ENCODE assay signal across 24 cellular contexts in the genomic region with DNA sequence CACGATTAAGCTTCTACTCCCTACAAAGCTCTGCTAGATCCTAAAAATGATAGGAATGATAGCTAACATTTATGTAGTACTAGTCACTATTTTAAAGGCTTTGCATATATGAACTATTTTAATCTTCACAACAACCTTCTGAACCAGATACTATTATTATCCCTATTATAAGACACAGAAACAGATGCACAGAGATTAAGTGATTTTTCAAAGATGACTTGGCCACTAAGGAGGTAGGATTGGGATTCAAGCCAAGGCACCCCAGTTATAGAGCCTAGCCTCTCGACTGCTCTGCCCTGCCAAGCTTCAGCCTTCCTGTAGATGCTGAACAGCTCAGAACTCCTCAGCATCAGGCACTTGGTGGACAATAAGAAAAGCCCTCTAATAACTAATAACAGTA.
DNase-seq lines count a peak whose midpoint lies in the region; ATAC-seq, FAIRE-seq and TF ChIP-seq lines count a peak whose summit lies in the region.
"Had no signal": no experiment of that assay in that cellular context is flagged by ENCODE, and none has a peak within 500 bp of the region (broad histone marks: within the 10 kb centered on the region; RNA-seq: fewer than 3 reads in every experiment).

No MANE protein-coding gene starts in this region.

- no peaks in the 10 kb centered on the region for H3K9me3 ChIP-seq in A549
- H3K9me3 ChIP-seq in WERI-Rb-1 (ENCODE audit: severe bottlenecking), result no peaks in the 10 kb centered on the region
- H3K9me3 ChIP-seq: Caco-2, SJCRH30 had no signal

- H3K4me1 ChIP-seq in A549, result peaks cover 18% of the 10 kb centered on the region
- H3K4me1 ChIP-seq: Caco-2, SJCRH30 had no signal

- no peaks in the 10 kb centered on the region for H3K27me3 ChIP-seq in WERI-Rb-1 (ENCODE audit: insufficient read depth, low read depth, severe bottlenecking)
- H3K27me3 ChIP-seq: BLaER1, SJCRH30 had no signal

- FAIRE-seq in A549 (lab: Jason Lieb, UNC), result no peak
- FAIRE-seq: RCC 7860 had no signal

- H3K4me2 ChIP-seq in A549, result peak overlapping the region; percentile 60; the same call in 2 of the 3 replicates
- H3K4me2 ChIP-seq: BLaER1, KMS-11 had no signal

- no peak for TF ChIP-seq EP300 in A549 (IDR thresholded peaks at IDR 0.05)

- H3K27ac ChIP-seq in A549, result no peak overlapping the region
- H3K27ac ChIP-seq in WERI-Rb-1, result no peak overlapping the region
- H3K27ac ChIP-seq: BLaER1, KMS-11, SJCRH30 had no signal

- no peak for TF ChIP-seq POLR2A in A549 (IDR thresholded peaks at IDR 0.05; ENCODE audit: low read length)
- no peak for TF ChIP-seq POLR2A in GM18505 (IDR thresholded peaks at IDR 0.05; ENCODE audit: borderline replicate concordance, extremely low read depth, insufficient read depth, insufficient read length)

- DNase-seq in A549 (ENCODE audit: low read depth in 1 of 2, low spot score in 1 of 2), result no peak
- DNase-seq in D341Med (ENCODE audit: low spot score), result peak; percentile 20
- DNase-seq in M059J (ENCODE audit: low read depth), result peak; percentile 57
- DNase-seq in myocyte (ENCODE audit: low read depth), result peak; percentile 46
- DNase-seq in WERI-Rb-1, result no peak
- DNase-seq: ACHN; Caco-2; CD4-positive, alpha-beta T cell; DMS153; GDM1; H9; IMR-90; NCI-H1694; NCI-H2081; NCI-H2171; NCI-H524 treated with DMSO at 0.1 percent for 48 hours; NCI-H82; SJCRH30 had no signal

- WGBS in A549 (ENCODE audit: missing lambda C conversion rate), result 79% methylated on average over 2 of the region's 2 CpGs

- no peak for TF ChIP-seq CTCF in A549 (IDR thresholded peaks at IDR 0.05)
- TF ChIP-seq CTCF in WERI-Rb-1 (IDR thresholded peaks at IDR 0.05; ENCODE audit: low read depth, low read length), result no peak

- POLR2A ChIA-PET in A549 (lab: Yijun Ruan, JAX), result interaction anchor here (1.5 kb wide), 1 partner anchor 201 kb away, joined by 4 read pairs; a partner anchor contains a TSS

- H3K36me3 ChIP-seq in WERI-Rb-1, result no peaks in the 10 kb centered on the region
- H3K36me3 ChIP-seq: BLaER1, SJCRH30 had no signal

- no peak for ATAC-seq in A549
- no peak for ATAC-seq in HG02623 (IDR thresholded peaks at IDR 0.05; ENCODE audit: unreplicated experiment)
- no peak for ATAC-seq in GM18505 (IDR thresholded peaks at IDR 0.05; ENCODE audit: unreplicated experiment)
- no peak for ATAC-seq in HG02884 (IDR thresholded peaks at IDR 0.05; ENCODE audit: unreplicated experiment)

- H3K4me3 ChIP-seq in A549, result no peak overlapping the region
- no peak overlapping the region for H3K4me3 ChIP-seq in WERI-Rb-1 (ENCODE audit: low read depth, low read length)
- H3K4me3 ChIP-seq: BLaER1, SJCRH30 had no signal

- no peak for TF ChIP-seq RAD21 in A549 (conservative IDR thresholded peaks at IDR 0.05 in 1 of 2, IDR thresholded peaks at IDR 0.05 in 1 of 2)

- CTCF ChIA-PET in A549 (lab: Yijun Ruan, JAX), result no interaction called here

TF ChIP-seq in A549, 52 proteins besides CTCF, POLR2A, EP300 and RAD21:
- no peak for TF ChIP-seq TP53 (CRISPR knock-in tag; IDR thresholded peaks at IDR 0.05)
- TF ChIP-seq RCOR1 (IDR thresholded peaks at IDR 0.05; ENCODE audit: low read depth, low read length), result no peak
- no peak for TF ChIP-seq CEBPB (IDR thresholded peaks at IDR 0.05)
- no peak for TF ChIP-seq ZFP36 (IDR thresholded peaks at IDR 0.05; ENCODE audit: borderline replicate concordance, partially characterized antibody)
- TF ChIP-seq, protein P1, sequence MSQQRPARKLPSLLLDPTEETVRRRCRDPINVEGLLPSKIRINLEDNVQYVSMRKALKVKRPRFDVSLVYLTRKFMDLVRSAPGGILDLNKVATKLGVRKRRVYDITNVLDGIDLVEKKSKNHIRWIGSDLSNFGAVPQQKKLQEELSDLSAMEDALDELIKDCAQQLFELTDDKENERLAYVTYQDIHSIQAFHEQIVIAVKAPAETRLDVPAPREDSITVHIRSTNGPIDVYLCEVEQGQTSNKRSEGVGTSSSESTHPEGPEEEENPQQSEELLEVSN (IDR thresholded peaks at IDR 0.05; ENCODE audit: borderline replicate concordance, low read depth), result no peak
- TF ChIP-seq HOXA7 (CRISPR knock-in tag; IDR thresholded peaks at IDR 0.05), result no peak
- TF ChIP-seq, protein P2, sequence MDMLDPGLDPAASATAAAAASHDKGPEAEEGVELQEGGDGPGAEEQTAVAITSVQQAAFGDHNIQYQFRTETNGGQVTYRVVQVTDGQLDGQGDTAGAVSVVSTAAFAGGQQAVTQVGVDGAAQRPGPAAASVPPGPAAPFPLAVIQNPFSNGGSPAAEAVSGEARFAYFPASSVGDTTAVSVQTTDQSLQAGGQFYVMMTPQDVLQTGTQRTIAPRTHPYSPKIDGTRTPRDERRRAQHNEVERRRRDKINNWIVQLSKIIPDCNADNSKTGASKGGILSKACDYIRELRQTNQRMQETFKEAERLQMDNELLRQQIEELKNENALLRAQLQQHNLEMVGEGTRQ (IDR thresholded peaks at IDR 0.05), result no peak
- TF ChIP-seq RARB (CRISPR knock-in tag; IDR thresholded peaks at IDR 0.05), result no peak
- TF ChIP-seq RNF2 (IDR thresholded peaks at IDR 0.05; ENCODE audit: borderline replicate concordance, low read depth), result no peak
- TF ChIP-seq HDAC2 (IDR thresholded peaks at IDR 0.05), result no peak
- TF ChIP-seq, protein P3, sequence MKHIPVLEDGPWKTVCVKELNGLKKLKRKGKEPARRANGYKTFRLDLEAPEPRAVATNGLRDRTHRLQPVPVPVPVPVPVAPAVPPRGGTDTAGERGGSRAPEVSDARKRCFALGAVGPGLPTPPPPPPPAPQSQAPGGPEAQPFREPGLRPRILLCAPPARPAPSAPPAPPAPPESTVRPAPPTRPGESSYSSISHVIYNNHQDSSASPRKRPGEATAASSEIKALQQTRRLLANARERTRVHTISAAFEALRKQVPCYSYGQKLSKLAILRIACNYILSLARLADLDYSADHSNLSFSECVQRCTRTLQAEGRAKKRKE (CRISPR knock-in tag; IDR thresholded peaks at IDR 0.05; ENCODE audit: low read depth), result no peak
- TF ChIP-seq NFE2L2 (conservative IDR thresholded peaks at IDR 0.05; ENCODE audit: low read length), result no peak
- TF ChIP-seq TFCP2L1 (CRISPR knock-in tag; IDR thresholded peaks at IDR 0.05), result no peak
- no peak for TF ChIP-seq MYC (IDR thresholded peaks at IDR 0.05; ENCODE audit: borderline replicate concordance, low read length)
- no peak for TF ChIP-seq EHF (CRISPR knock-in tag; IDR thresholded peaks at IDR 0.05)
- no peak for TF ChIP-seq FOSB (CRISPR knock-in tag; IDR thresholded peaks at IDR 0.05)

Comparison
In these comparisons a context has a peak if more than half of its experiments do, and no peak if none do; other contexts are left out.
1. DNase-seq: peak in D341Med (single experiment), M059J (single experiment) and myocyte (single experiment); none in A549 (0 of 2) and WERI-Rb-1 (single experiment).